ENCODE assay signal across 10 cellular contexts in the genomic region with DNA sequence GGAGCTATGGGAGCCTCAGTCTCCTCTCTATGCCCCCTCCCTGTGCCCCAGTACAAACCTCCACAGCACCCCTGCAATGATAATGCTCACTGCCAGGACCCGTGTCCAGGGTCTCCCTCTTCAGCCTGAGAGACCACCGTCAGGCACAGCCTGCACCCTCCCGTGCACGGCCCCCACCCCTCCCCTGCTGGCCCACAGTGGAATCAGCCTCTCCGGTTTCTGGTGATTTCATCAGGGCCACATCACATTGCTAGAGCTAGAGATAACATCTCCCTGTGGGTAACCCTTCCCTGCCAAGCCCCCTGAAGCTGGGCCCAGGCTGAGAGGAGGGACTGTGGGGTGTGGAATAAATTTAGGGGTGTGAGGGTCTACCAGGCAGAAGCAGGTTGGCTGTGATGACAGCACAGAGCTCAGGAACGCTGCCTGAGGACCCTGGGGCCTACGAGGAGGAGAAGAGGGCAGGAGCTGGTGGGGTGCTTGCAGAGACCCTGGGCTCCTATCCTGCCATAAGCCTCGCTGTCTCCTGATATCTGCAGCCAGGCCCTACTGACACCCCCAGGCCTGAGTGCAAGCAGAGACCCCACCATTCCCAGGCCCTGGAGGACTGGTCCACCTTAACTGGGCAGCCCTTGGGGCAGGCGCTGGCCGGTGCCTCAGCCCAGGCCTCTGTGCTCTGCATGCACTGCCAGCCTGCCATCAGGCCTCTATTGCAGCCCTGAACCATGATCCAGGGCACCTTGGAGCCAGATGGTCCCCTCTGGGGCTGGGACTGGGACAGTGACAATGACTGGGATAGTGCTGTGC. TPM values are rescaled to one million over a fixed set of nuclear protein-coding genes. Genes with fewer than 3 reads are reported as not detected.
DNase-seq lines count a peak whose midpoint lies in the region; ATAC-seq and TF ChIP-seq lines count a peak whose summit lies in the region.
"Had no signal": no experiment of that assay in that cellular context is flagged by ENCODE, and none has a peak within 500 bp of the region (broad histone marks: within the 10 kb centered on the region; RNA-seq: fewer than 3 reads in every experiment).

A gene (plus strand): TSS at position 378 of the 804 bp plus-strand sequence. CDS start 345 bp downstream, at position 723.

- peaks cover 17% of the 10 kb centered on the region for H3K4me1 ChIP-seq in GM23248 (ENCODE audit: insufficient read depth)

- H3K36me3 ChIP-seq in GM23248 (ENCODE audit: low read depth): no peaks in the 10 kb centered on the region

- peak within 1 kb of the TSS; percentile 62; the same call in 1 of the 2 replicates for H3K9ac ChIP-seq in GM23248

- peak within 1 kb of the TSS; percentile 54; the same call in 1 of the 2 replicates for H2AFZ ChIP-seq in GM23248

- no peaks in the 10 kb centered on the region for H3K9me2 ChIP-seq in GM23248 (ENCODE audit: insufficient read depth)

- no peaks in the 10 kb centered on the region for H4K20me1 ChIP-seq in GM23248 (ENCODE audit: insufficient read depth)

- ATAC-seq in activated T-helper 17 cell treated with anti-CD3 and anti-CD28 coated beads, Interleukin-2, amount 50 U/mL, for 72 hours (replicated peaks): no peak
- peak; percentile 5 for ATAC-seq in left lobe of liver
- ATAC-seq in GM19455 (IDR thresholded peaks at IDR 0.05; ENCODE audit: unreplicated experiment): no peak
- no peak for ATAC-seq in HG02610 (IDR thresholded peaks at IDR 0.05; ENCODE audit: unreplicated experiment)

- no peaks in the 10 kb centered on the region for H3K79me2 ChIP-seq in GM23248 (ENCODE audit: insufficient read depth)

- H3K9me3 Mint-ChIP-seq in activated T-helper 17 cell treated with anti-CD3 and anti-CD28 coated beads, Interleukin-2, amount 50 U/mL, for 72 hours: no peaks in the 10 kb centered on the region
- H3K9me3 Mint-ChIP-seq: neural crest cell had no signal

- H3K27me3 Mint-ChIP-seq in activated T-helper 17 cell treated with anti-CD3 and anti-CD28 coated beads, Interleukin-2, amount 50 U/mL, for 72 hours: no peaks in the 10 kb centered on the region

- H3K27me3 ChIP-seq in GM23248 (replicated peaks; ENCODE audit: insufficient read depth): peaks cover 8% of the 10 kb centered on the region

- H3K36me3 Mint-ChIP-seq in activated T-helper 17 cell treated with anti-CD3 and anti-CD28 coated beads, Interleukin-2, amount 50 U/mL, for 72 hours (ENCODE audit: low read depth): peaks cover 9% of the 10 kb centered on the region

- H3F3A ChIP-seq in GM23248 (ENCODE audit: insufficient read depth): peaks cover 18% of the 10 kb centered on the region

- 83 to 84% methylated on average over 9 to 10 of the region's 10 CpGs for WGBS in GM23248 (ENCODE audit: low coverage in 1 of 2, low lambda C conversion rate in 2 of 2, missing lambda C conversion rate in 2 of 2), 2 experiments

- peak; percentile 55 for DNase-seq in AG10803 (ENCODE audit: low read depth)
- DNase-seq in GM23248: no peak
- DNase-seq in left lobe of liver (ENCODE audit: low spot score): no peak
- no peak for DNase-seq in glomerular visceral epithelial cell (ENCODE audit: extremely low spot score)
- no peak for DNase-seq in central memory CD4-positive, alpha-beta T cell
- DNase-seq: dermis blood vessel endothelial cell had no signal

- no peak within 1 kb of the TSS for H3K27ac ChIP-seq in GM23248

- no peak within 1 kb of the TSS for H3K4me2 ChIP-seq in GM23248 (ENCODE audit: unreplicated experiment)

- peaks cover 25% of the 10 kb centered on the region for H3K4me1 Mint-ChIP-seq in activated T-helper 17 cell treated with anti-CD3 and anti-CD28 coated beads, Interleukin-2, amount 50 U/mL, for 72 hours
- H3K4me1 Mint-ChIP-seq: neural crest cell had no signal

- H3K4me3 Mint-ChIP-seq in activated T-helper 17 cell treated with anti-CD3 and anti-CD28 coated beads, Interleukin-2, amount 50 U/mL, for 72 hours: peak within 1 kb of the TSS; percentile 68
- H3K4me3 Mint-ChIP-seq: neural crest cell had no signal

- H3K4me3 ChIP-seq in AG10803 (ENCODE audit: low read length): no peak within 1 kb of the TSS
- H3K4me3 ChIP-seq in GM23248: no peak within 1 kb of the TSS

- in situ Hi-C loops in GM23248 (cut with MboI): no loop called here

- H3K9me3 ChIP-seq in GM23248 (ENCODE audit: low read depth): no peaks in the 10 kb centered on the region

- H3K27ac Mint-ChIP-seq in activated T-helper 17 cell treated with anti-CD3 and anti-CD28 coated beads, Interleukin-2, amount 50 U/mL, for 72 hours: peak within 1 kb of the TSS; percentile 74

- TF ChIP-seq CTCF in AG10803 (conservative IDR thresholded peaks at IDR 0.05; ENCODE audit: low read length): peak; percentile 40

RNA-seq across cellular contexts. Expression of the gene that starts here (rescaled TPM):
- not detected in 2 replicates for total RNA-seq in GM23248 (2014; rRNA removed; shearing (Covaris generic))
- 0.06 TPM in 1 of 2 replicates, not detected in the other for polyA plus RNA-seq in GM23248 (2016; fragmentation: Nextera tagmentation; extraction: Ambion mirVana)
- 1 to 10 TPM; 4.2 to 4.4 TPM for total RNA-seq in activated T-helper 17 cell treated with anti-CD3 and anti-CD28 coated beads, Interleukin-2, amount 50 U/mL, for 72 hours
- total RNA-seq in left lobe of liver: 0.05 TPM
- total RNA-seq: dermis blood vessel endothelial cell had no signal

Comparison
In these comparisons a context has a peak if more than half of its experiments do, and no peak if none do; other contexts are left out.
1. Peak in ATAC-seq in left lobe of liver; RNA of the gene not detected or under 1 TPM.